1 cellular context compared by ENCODE assay signal in genomic region chr6:142510217-142510616, GRCh38.
TF ChIP-seq lines count a peak whose summit lies in the region.

No MANE protein-coding gene starts in this region.

TF ChIP-seq in H1, 55 proteins besides CTCF, POLR2A, EP300 and RAD21 (continued from another document):
- TF ChIP-seq HDAC2 (IDR thresholded peaks at IDR 0.05; ENCODE audit: borderline replicate concordance in 1 of 2, low read depth in 2 of 2, low read length in 2 of 2), result no peak
